ENCODE assay signal across 18 cellular contexts in the genomic region with DNA sequence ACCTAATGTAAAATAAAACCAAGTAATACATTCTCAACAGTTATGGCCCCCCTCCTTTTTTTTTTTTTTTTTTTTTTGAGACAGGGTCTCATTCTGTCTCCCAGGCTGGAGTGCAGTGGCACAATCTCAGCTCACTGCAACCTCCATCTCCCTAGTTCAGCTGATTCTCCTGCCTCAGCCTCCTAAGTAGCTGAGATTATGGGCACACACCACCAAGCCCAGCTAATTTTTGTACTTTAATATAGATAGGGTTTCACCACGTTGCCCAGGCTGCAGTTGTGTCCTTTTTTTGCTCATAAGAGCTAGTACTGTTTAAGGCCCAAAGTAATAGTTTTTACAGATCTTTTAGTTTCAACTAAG. TPM values are rescaled to one million over a fixed set of nuclear protein-coding genes. Genes with fewer than 3 reads are reported as not detected.
DNase-seq lines count a peak whose midpoint lies in the region; ATAC-seq, FAIRE-seq and TF ChIP-seq lines count a peak whose summit lies in the region.
"Had no signal": no experiment of that assay in that cellular context is flagged by ENCODE, and none has a peak within 500 bp of the region (broad histone marks: within the 10 kb centered on the region; RNA-seq: fewer than 3 reads in every experiment).

No MANE protein-coding gene starts in this region.

- H2AFZ ChIP-seq in keratinocyte (ENCODE audit: control insufficient read depth, low read length): no peak overlapping the region

- no peak for TF ChIP-seq POLR2A in A549 (IDR thresholded peaks at IDR 0.05; ENCODE audit: low read length)

- H3K4me2 ChIP-seq in A549: peak overlapping the region; percentile 55
- H3K4me2 ChIP-seq in BLaER1 treated with 17β-estradiol and CSF1 and Interleukin-3, amounts not matched to agents 10 nM and 100 nM: peak overlapping the region in 7 of 11 experiments; percentile 22 to 64 (median 57); a peak in 14 of 22 replicates
- H3K4me2 ChIP-seq in keratinocyte (ENCODE audit: control insufficient read depth, extremely low read depth, insufficient read depth, low read depth, low read length): peak overlapping the region; percentile 22

- peaks cover 0 to 11% (median 0%) of the 10 kb centered on the region in 11 experiments; a peak in 1 of 22 replicates for H4K20me1 ChIP-seq in BLaER1 treated with 17β-estradiol and CSF1 and Interleukin-3, amounts not matched to agents 10 nM and 100 nM
- no peaks in the 10 kb centered on the region for H4K20me1 ChIP-seq in keratinocyte (ENCODE audit: control insufficient read depth, extremely low read depth, insufficient read depth, low read length)

- TF ChIP-seq CTCF in A549 (IDR thresholded peaks at IDR 0.05): no peak
- TF ChIP-seq CTCF in keratinocyte (optimal IDR thresholded peaks at IDR 0.05 in 1 of 3, IDR thresholded peaks at IDR 0.05 in 1 of 3, conservative IDR thresholded peaks at IDR 0.05 in 1 of 3; ENCODE audit: extremely low read depth in 1 of 3, insufficient read depth in 2 of 3, low read length in 3 of 3): no peak
- no peak for TF ChIP-seq CTCF in kidney (IDR thresholded peaks at IDR 0.05; ENCODE audit: borderline replicate concordance, extremely low read depth, insufficient read depth)

- FAIRE-seq in A549 (lab: Jason Lieb, UNC): no peak
- no peak for FAIRE-seq in keratinocyte (lab: Jason Lieb, UNC)
- FAIRE-seq in kidney (lab: Jason Lieb, UNC): no peak
- FAIRE-seq: GM12891 had no signal

- no peak overlapping the region for H3K4me3 ChIP-seq in A549
- no peak overlapping the region for H3K4me3 ChIP-seq in BLaER1 treated with 17β-estradiol and CSF1 and Interleukin-3, amounts not matched to agents 10 nM and 100 nM
- no peak overlapping the region for H3K4me3 ChIP-seq in SJSA1
- H3K4me3 ChIP-seq in keratinocyte (ENCODE audit: control insufficient read depth in 2 of 3, extremely low read depth in 1 of 3, insufficient read depth in 2 of 3, low read depth in 1 of 3, low read length in 3 of 3): no peak overlapping the region
- no peak overlapping the region for H3K4me3 ChIP-seq in naive thymus-derived CD4-positive, alpha-beta T cell (ENCODE audit: low read length)
- no peak overlapping the region for H3K4me3 ChIP-seq in kidney (ENCODE audit: low read length in 2 of 2)
- H3K4me3 ChIP-seq: MG63, vagina had no signal

- H3K9me3 ChIP-seq in A549 (no peaks in the 10 kb centered on the region), SJSA1 (replicated peaks) (no peaks in the 10 kb centered on the region), keratinocyte (ENCODE audit: control insufficient read depth, low read depth, low read length) (no peaks in the 10 kb centered on the region), kidney (ENCODE audit: control insufficient read depth in 1 of 2, low read length in 2 of 2) (no peaks in the 10 kb centered on the region)
- no peaks in the 10 kb centered on the region for H3K9me3 ChIP-seq in BLaER1 treated with 17β-estradiol and CSF1 and Interleukin-3, amounts not matched to agents 10 nM and 100 nM (replicated peaks in 1 of 11)
- no peaks in the 10 kb centered on the region for H3K9me3 ChIP-seq in naive thymus-derived CD4-positive, alpha-beta T cell (ENCODE audit: control insufficient read depth in 2 of 3, low read length in 3 of 3)
- H3K9me3 ChIP-seq: MG63, vagina had no signal

- CTCF ChIA-PET in A549 (lab: Yijun Ruan, JAX): interaction anchor here (0.6 to 3.4 kb wide), 6 partner anchors 9 to 34 kb away, joined by 3 to 19 read pairs (median 3); a partner anchor contains a TSS
- CTCF ChIA-PET in naive thymus-derived CD4-positive, alpha-beta T cell (lab: Charles Lee): interaction anchor here (0.6 kb wide), 1 partner anchor 73 kb away, joined by 3 read pairs; no protein-coding TSS in a partner anchor

- H3K4me3 Mint-ChIP-seq in naive thymus-derived CD4-positive, alpha-beta T cell: no peak overlapping the region
- H3K4me3 Mint-ChIP-seq: B cell had no signal

- no peaks in the 10 kb centered on the region for H3K9me1 ChIP-seq in keratinocyte (ENCODE audit: control insufficient read depth, extremely low read depth, insufficient read depth, low read length)

- ATAC-seq in A549 (peak in 1 of 2 experiments; percentile 26; a peak in 3 of 6 replicates), HG02981 (IDR thresholded peaks at IDR 0.05; ENCODE audit: unreplicated experiment) (no peak)
- ATAC-seq in naive thymus-derived CD4-positive, alpha-beta T cell: no peak
- ATAC-seq: sciatic nerve had no signal

- 74% methylated on average over 1 of the region's 1 CpG for WGBS in A549 (ENCODE audit: missing lambda C conversion rate)

- H3K36me3 ChIP-seq in BLaER1 treated with 17β-estradiol and CSF1 and Interleukin-3, amounts not matched to agents 10 nM and 100 nM: peaks cover 59 to 100% (median 95%) of the 10 kb centered on the region in 11 experiments
- H3K36me3 ChIP-seq in SJSA1 (peaks cover 62% of the 10 kb centered on the region), keratinocyte (ENCODE audit: control insufficient read depth in 2 of 2, extremely low read depth in 1 of 2, insufficient read depth in 2 of 2, low read length in 2 of 2) (peaks cover 13 to 29% of the 10 kb centered on the region in 2 experiments), kidney (ENCODE audit: control insufficient read depth in 1 of 2, insufficient read depth in 2 of 2, low read length in 2 of 2) (peaks cover 12 to 20% of the 10 kb centered on the region in 2 donors)
- H3K36me3 ChIP-seq in naive thymus-derived CD4-positive, alpha-beta T cell (ENCODE audit: control insufficient read depth in 2 of 3, insufficient read depth in 3 of 3, low read length in 3 of 3): peaks cover 0 to 65% (median 0%) of the 10 kb centered on the region in 3 experiments

- H3K27me3 ChIP-seq in BLaER1 treated with 17β-estradiol and CSF1 and Interleukin-3, amounts not matched to agents 10 nM and 100 nM: no peaks in the 10 kb centered on the region
- no peaks in the 10 kb centered on the region for H3K27me3 ChIP-seq in SJSA1 (replicated peaks)
- H3K27me3 ChIP-seq in keratinocyte (ENCODE audit: control insufficient read depth, extremely low read depth, insufficient read depth, low read length): no peaks in the 10 kb centered on the region
- no peaks in the 10 kb centered on the region for H3K27me3 ChIP-seq in naive thymus-derived CD4-positive, alpha-beta T cell (ENCODE audit: control insufficient read depth in 2 of 2, insufficient read depth in 2 of 2, low read length in 2 of 2)
- H3K27me3 ChIP-seq: MG63, vagina had no signal

- H3K79me2 ChIP-seq in keratinocyte (ENCODE audit: control insufficient read depth, insufficient read depth, low read length): no peaks in the 10 kb centered on the region

- no peak overlapping the region for H3K27ac Mint-ChIP-seq in naive thymus-derived CD4-positive, alpha-beta T cell
- H3K27ac Mint-ChIP-seq: B cell had no signal

- DNase-seq in A549 (ENCODE audit: low read depth in 1 of 2, low spot score in 1 of 2): no peak
- no peak for DNase-seq in SJSA1 (ENCODE audit: low read depth in 1 of 2, low spot score in 2 of 2)
- DNase-seq in keratinocyte (ENCODE audit: low read depth, low spot score): no peak
- no peak for DNase-seq in naive thymus-derived CD4-positive, alpha-beta T cell
- no peak for DNase-seq in kidney
- DNase-seq: activated CD4-positive, alpha-beta T cell treated with anti-CD3 and anti-CD28 coated beads for 1 hour; NCI-H1436 treated with DMSO at 0.1 percent for 48 hours; NCI-H2171 treated with DMSO at 0.1 percent for 48 hours; NCI-H748 treated with DMSO at 0.1 percent for 48 hours; occipital lobe; stimulated activated CD4-positive, alpha-beta T cell treated with anti-CD3 and anti-CD28 coated beads, Interleukin-2, amount 100 ng/mL, for 48 hours had no signal

- H3K27ac ChIP-seq in A549 (peak overlapping the region; percentile 70 to 79), SJSA1 (peak overlapping the region; percentile 48), keratinocyte (ENCODE audit: control insufficient read depth, insufficient read depth, low read length) (peak overlapping the region; percentile 61), kidney (ENCODE audit: low read depth in 2 of 2, low read length in 2 of 2) (no peak overlapping the region)
- H3K27ac ChIP-seq in BLaER1 treated with 17β-estradiol and CSF1 and Interleukin-3, amounts not matched to agents 10 nM and 100 nM: peak overlapping the region in 9 of 11 experiments; percentile 12 to 68 (median 46); a peak in 17 of 22 replicates
- H3K27ac ChIP-seq in naive thymus-derived CD4-positive, alpha-beta T cell (ENCODE audit: low read depth, low read length): no peak overlapping the region
- H3K27ac ChIP-seq: vagina had no signal

- intact Hi-C loops in naive thymus-derived CD4-positive, alpha-beta T cell (cut with micrococcal nuclease): no loop called here
- intact Hi-C loops in kidney (cut with DNase I): no loop called here

- peaks cover 0 to 21% (median 5%) of the 10 kb centered on the region in 5 donors for H3K36me3 Mint-ChIP-seq in naive thymus-derived CD4-positive, alpha-beta T cell

- no peak for TF ChIP-seq EP300 in A549 (IDR thresholded peaks at IDR 0.05)

- H3K4me1 Mint-ChIP-seq in naive thymus-derived CD4-positive, alpha-beta T cell: peaks cover 0 to 4% (median 0%) of the 10 kb centered on the region in 7 donors
- H3K4me1 Mint-ChIP-seq: B cell had no signal

- TF ChIP-seq RAD21 in A549 (conservative IDR thresholded peaks at IDR 0.05 in 1 of 2, IDR thresholded peaks at IDR 0.05 in 1 of 2): no peak

- H3K4me1 ChIP-seq in A549: peaks cover 43% of the 10 kb centered on the region
- H3K4me1 ChIP-seq in BLaER1 treated with 17β-estradiol and CSF1 and Interleukin-3, amounts not matched to agents 10 nM and 100 nM: peaks cover 0 to 25% (median 12%) of the 10 kb centered on the region in 10 experiments; a peak in 12 of 20 replicates
- H3K4me1 ChIP-seq in SJSA1 (replicated peaks): peaks cover 13% of the 10 kb centered on the region
- peaks cover 25% of the 10 kb centered on the region for H3K4me1 ChIP-seq in keratinocyte (ENCODE audit: control insufficient read depth, extremely low read depth, insufficient read depth, low read length)
- no peaks in the 10 kb centered on the region for H3K4me1 ChIP-seq in naive thymus-derived CD4-positive, alpha-beta T cell (ENCODE audit: control insufficient read depth in 2 of 2, insufficient read depth in 2 of 2, low read length in 2 of 2)
- no peaks in the 10 kb centered on the region for H3K4me1 ChIP-seq in kidney (ENCODE audit: control insufficient read depth in 1 of 2, insufficient read depth in 1 of 2, low read depth in 1 of 2, low read length in 2 of 2)
- H3K4me1 ChIP-seq: vagina had no signal

- no peaks in the 10 kb centered on the region for H3K9me3 Mint-ChIP-seq in naive thymus-derived CD4-positive, alpha-beta T cell

- dilution Hi-C loops in keratinocyte (cut with MboI; ENCODE audit: extremely low pct_ligation_motif_present, low sequenced_read_pairs): no loop called here

- H3K27me3 Mint-ChIP-seq in naive thymus-derived CD4-positive, alpha-beta T cell: no peaks in the 10 kb centered on the region
- H3K27me3 Mint-ChIP-seq: B cell had no signal

- peak overlapping the region in 6 of 11 experiments; percentile 38 to 53 (median 41); a peak in 7 of 22 replicates for H3K9ac ChIP-seq in BLaER1 treated with 17β-estradiol and CSF1 and Interleukin-3, amounts not matched to agents 10 nM and 100 nM
- H3K9ac ChIP-seq in keratinocyte (ENCODE audit: control insufficient read depth, extremely low read depth, insufficient read depth, low read length) (no peak overlapping the region), kidney (ENCODE audit: low read length in 2 of 2) (no peak overlapping the region)

- POLR2A ChIA-PET in A549 (lab: Yijun Ruan, JAX): interaction anchor here (0.7 to 2.2 kb wide), 2 partner anchors 18 to 87 kb away, joined by 9 to 12 read pairs; a partner anchor contains a TSS
- POLR2A ChIA-PET in naive thymus-derived CD4-positive, alpha-beta T cell (lab: Charles Lee): no interaction called here

RNA-seq across cellular contexts. Expression of a gene that starts 18.3 kb away (rescaled TPM):
- polyA plus RNA-seq in A549 (2011; rRNA removed) (45.2 and 68.6 TPM in 2 replicates), A549 (2017; fragmentation: RNase III; extraction: RNeasy Plus Mini Kit Qiagen cat#74134 plus additional on column Dnase treatment) (25.2 to 30.8 TPM (median 30.4 TPM) in 3 replicates), keratinocyte (32.7 to 44.6 TPM (median 39.5 TPM) in 3 replicates), kidney (ENCODE audit: insufficient read depth, low read depth, low replicate concordance) (30.4 TPM)
- polyA plus RNA-seq in A549 (2012; cell fraction: cytosol; rRNA removed): 44.6 and 62.3 TPM in 2 replicates
- polyA plus RNA-seq in A549 (2012; cell fraction: nucleus; rRNA removed): 74.4 and 108 TPM in 2 replicates
- 70.7 and 82.2 TPM in 2 replicates for polyA minus RNA-seq in A549 (2011; rRNA and poly(A)+ RNA removed)
- 48.4 and 51.2 TPM in 2 replicates for total RNA-seq in SJSA1 (2014; rRNA removed; shearing (Covaris generic))
- polyA plus RNA-seq in keratinocyte (2011; ENCODE audit: low read depth): 4.9 TPM
- polyA plus RNA-seq in keratinocyte (2011; cell fraction: cytosol; rRNA removed): 37.8 and 41.7 TPM in 2 replicates
- polyA plus RNA-seq in keratinocyte (2011; cell fraction: nucleus; rRNA removed): 40.8 and 58.1 TPM in 2 replicates
- 12.9 and 27.4 TPM in 2 replicates for polyA plus RNA-seq in keratinocyte (2012; ENCODE audit: low replicate concordance)
- 59.5 to 60.3 TPM (median 59.8 TPM) in 3 replicates for polyA minus RNA-seq in keratinocyte
- 50.6 TPM for polyA minus RNA-seq in keratinocyte (2011; cell fraction: cytosol; rRNA and poly(A)+ RNA removed)
- 49.1 and 52.7 TPM in 2 replicates for polyA minus RNA-seq in keratinocyte (2011; cell fraction: nucleus; rRNA and poly(A)+ RNA removed)
- 10 to 100 TPM; 10.6 to 19.2 (median 15.1) TPM for total RNA-seq in naive thymus-derived CD4-positive, alpha-beta T cell
- 10 to 100 TPM; 14.0 to 15.7 TPM for polyA plus RNA-seq in naive thymus-derived CD4-positive, alpha-beta T cell
- total RNA-seq in kidney: 21.6 TPM

RNA-seq across cellular contexts. Expression of a gene that starts 18.6 kb away (rescaled TPM):
- polyA plus RNA-seq in A549 (2011; rRNA removed): 75.2 and 78.0 TPM in 2 replicates
- 44.6 and 58.7 TPM in 2 replicates for polyA plus RNA-seq in A549 (2012; cell fraction: cytosol; rRNA removed)
- polyA plus RNA-seq in A549 (2012; cell fraction: nucleus; rRNA removed): 67.0 and 70.2 TPM in 2 replicates
- polyA plus RNA-seq in A549 (2017; fragmentation: RNase III; extraction: RNeasy Plus Mini Kit Qiagen cat#74134 plus additional on column Dnase treatment): 58.1 to 60.0 TPM (median 58.6 TPM) in 3 replicates
- polyA minus RNA-seq in A549 (2011; rRNA and poly(A)+ RNA removed): 41.5 and 46.0 TPM in 2 replicates
- total RNA-seq in SJSA1 (2014; rRNA removed; shearing (Covaris generic)): 88.0 and 173 TPM in 2 replicates
- polyA plus RNA-seq in keratinocyte: 27.7 to 39.8 TPM (median 36.3 TPM) in 3 replicates
- polyA plus RNA-seq in keratinocyte (2011; ENCODE audit: low read depth): 22.1 TPM
- 31.0 and 42.5 TPM in 2 replicates for polyA plus RNA-seq in keratinocyte (2011; cell fraction: cytosol; rRNA removed)
- 42.5 and 51.0 TPM in 2 replicates for polyA plus RNA-seq in keratinocyte (2011; cell fraction: nucleus; rRNA removed)
- polyA plus RNA-seq in keratinocyte (2012; ENCODE audit: low replicate concordance): 16.1 and 27.8 TPM in 2 replicates
- 26.6 to 35.1 TPM (median 27.8 TPM) in 3 replicates for polyA minus RNA-seq in keratinocyte
- polyA minus RNA-seq in keratinocyte (2011; cell fraction: cytosol; rRNA and poly(A)+ RNA removed): 29.7 TPM
- polyA minus RNA-seq in keratinocyte (2011; cell fraction: nucleus; rRNA and poly(A)+ RNA removed): 21.4 and 28.2 TPM in 2 replicates
- total RNA-seq in naive thymus-derived CD4-positive, alpha-beta T cell: 10 to 100 TPM; 43.4 to 54.4 (median 51.0) TPM
- 10 to 100 TPM in 1 of 2 donors, 1 to 10 TPM in 1; 8.3 to 16.7 TPM for polyA plus RNA-seq in naive thymus-derived CD4-positive, alpha-beta T cell
- 52.8 TPM for total RNA-seq in kidney
- polyA plus RNA-seq in kidney (ENCODE audit: insufficient read depth, low read depth, low replicate concordance): 20.8 TPM

RNA-seq across cellular contexts. Expression of a gene that starts 28.6 kb away (rescaled TPM):
- polyA plus RNA-seq in A549 (2011; rRNA removed): 56.9 and 57.9 TPM in 2 replicates
- 25.6 and 31.0 TPM in 2 replicates for polyA plus RNA-seq in A549 (2012; cell fraction: cytosol; rRNA removed)
- polyA plus RNA-seq in A549 (2012; cell fraction: nucleus; rRNA removed): 47.8 and 53.9 TPM in 2 replicates
- polyA plus RNA-seq in A549 (2017; fragmentation: RNase III; extraction: RNeasy Plus Mini Kit Qiagen cat#74134 plus additional on column Dnase treatment): 29.9 to 33.1 TPM (median 32.7 TPM) in 3 replicates
- polyA minus RNA-seq in A549 (2011; rRNA and poly(A)+ RNA removed): 41.6 and 45.3 TPM in 2 replicates
- total RNA-seq in SJSA1 (2014; rRNA removed; shearing (Covaris generic)): 11.7 and 28.0 TPM in 2 replicates
- 30.2 to 54.1 TPM (median 41.2 TPM) in 3 replicates for polyA plus RNA-seq in keratinocyte
- polyA plus RNA-seq in keratinocyte (2011; ENCODE audit: low read depth): 17.5 TPM
- polyA plus RNA-seq in keratinocyte (2011; cell fraction: cytosol; rRNA removed): 34.5 and 54.3 TPM in 2 replicates
- 87.7 and 94.8 TPM in 2 replicates for polyA plus RNA-seq in keratinocyte (2011; cell fraction: nucleus; rRNA removed)
- 20.4 and 34.5 TPM in 2 replicates for polyA plus RNA-seq in keratinocyte (2012; ENCODE audit: low replicate concordance)
- 39.3 to 55.2 TPM (median 43.3 TPM) in 3 replicates for polyA minus RNA-seq in keratinocyte
- polyA minus RNA-seq in keratinocyte (2011; cell fraction: cytosol; rRNA and poly(A)+ RNA removed): 29.0 TPM
- 24.7 and 41.9 TPM in 2 replicates for polyA minus RNA-seq in keratinocyte (2011; cell fraction: nucleus; rRNA and poly(A)+ RNA removed)
- total RNA-seq in naive thymus-derived CD4-positive, alpha-beta T cell: 100 to 1,000 TPM in 4 of 5 experiments, 10 to 100 TPM in 1; 99.3 to 138 (median 104) TPM
- polyA plus RNA-seq in naive thymus-derived CD4-positive, alpha-beta T cell: 10 to 100 TPM; 41.7 to 44.6 TPM
- 79.9 TPM for total RNA-seq in kidney
- 43.5 TPM for polyA plus RNA-seq in kidney (ENCODE audit: insufficient read depth, low read depth, low replicate concordance)

RNA-seq across cellular contexts. Expression of a gene that starts 57.2 kb away (rescaled TPM):
- polyA plus RNA-seq in A549 (2011; rRNA removed) (160 and 277 TPM in 2 replicates), A549 (2017; fragmentation: RNase III; extraction: RNeasy Plus Mini Kit Qiagen cat#74134 plus additional on column Dnase treatment) (162 to 168 TPM (median 167 TPM) in 3 replicates), keratinocyte (104 to 202 TPM (median 112 TPM) in 3 replicates), kidney (ENCODE audit: insufficient read depth, low read depth, low replicate concordance) (374 TPM)
- 232 and 264 TPM in 2 replicates for polyA plus RNA-seq in A549 (2012; cell fraction: cytosol; rRNA removed)
- polyA plus RNA-seq in A549 (2012; cell fraction: nucleus; rRNA removed): 116 and 154 TPM in 2 replicates
- 20.4 and 24.2 TPM in 2 replicates for polyA minus RNA-seq in A549 (2011; rRNA and poly(A)+ RNA removed)
- 140 and 184 TPM in 2 replicates for total RNA-seq in SJSA1 (2014; rRNA removed; shearing (Covaris generic))
- 444 TPM for polyA plus RNA-seq in keratinocyte (2011; ENCODE audit: low read depth)
- polyA plus RNA-seq in keratinocyte (2011; cell fraction: cytosol; rRNA removed): 127 and 136 TPM in 2 replicates
- 50.3 and 79.9 TPM in 2 replicates for polyA plus RNA-seq in keratinocyte (2011; cell fraction: nucleus; rRNA removed)
- polyA plus RNA-seq in keratinocyte (2012; ENCODE audit: low replicate concordance): 117 and 123 TPM in 2 replicates
- 10.0 to 29.7 TPM (median 19.7 TPM) in 3 replicates for polyA minus RNA-seq in keratinocyte
- 65.4 TPM for polyA minus RNA-seq in keratinocyte (2011; cell fraction: cytosol; rRNA and poly(A)+ RNA removed)
- 13.5 and 15.0 TPM in 2 replicates for polyA minus RNA-seq in keratinocyte (2011; cell fraction: nucleus; rRNA and poly(A)+ RNA removed)
- total RNA-seq in naive thymus-derived CD4-positive, alpha-beta T cell: 10 to 100 TPM; 24.2 to 85.3 (median 38.2) TPM
- polyA plus RNA-seq in naive thymus-derived CD4-positive, alpha-beta T cell: 100 to 1,000 TPM; 167 to 209 TPM
- total RNA-seq in kidney: 66.6 TPM

Comparison
In these comparisons a context has a peak if more than half of its experiments do, and no peak if none do; other contexts are left out.
1. H3K27ac ChIP-seq: peak in A549 (2 of 2), BLaER1 treated with 17β-estradiol and CSF1 and Interleukin-3, amounts not matched to agents 10 nM and 100 nM (9 of 11), SJSA1 (single experiment) and keratinocyte (single experiment); none in naive thymus-derived CD4-positive, alpha-beta T cell (single experiment) and kidney (0 of 2).
2. H3K9ac ChIP-seq: peak in BLaER1 treated with 17β-estradiol and CSF1 and Interleukin-3, amounts not matched to agents 10 nM and 100 nM (6 of 11); none in keratinocyte (single experiment) and kidney (0 of 2).
3. Peak in every context shown above with its lines, with median percentiles within 50 percentile points of each other: H3K4me2 ChIP-seq.